ENCODE assay signal across 8 cellular contexts in the genomic region with DNA sequence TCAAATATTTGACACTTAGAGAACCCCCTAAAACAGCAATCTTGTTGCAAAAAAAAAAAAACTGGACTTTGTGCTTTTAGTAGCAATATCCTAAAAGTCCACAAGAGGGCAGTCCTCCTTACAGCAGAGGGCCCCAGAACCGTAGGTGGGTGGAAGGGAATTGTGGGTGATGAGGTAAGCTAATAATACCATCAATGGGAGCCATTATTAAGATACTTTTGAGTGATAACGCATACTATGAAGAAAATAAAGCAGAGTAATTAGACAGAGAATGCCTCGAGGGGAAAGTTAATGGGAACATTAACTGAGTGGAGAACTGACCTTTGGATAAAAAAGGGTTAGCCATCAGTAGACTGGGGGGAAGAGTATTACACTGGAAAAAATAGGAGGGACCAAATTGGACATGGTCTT.
A peak's percentile ranks its signal among the peaks of the same experiment; 100 is the strongest.
DNase-seq lines count a peak whose midpoint lies in the region; ATAC-seq and TF ChIP-seq lines count a peak whose summit lies in the region.

No MANE protein-coding gene starts in this region.

- H3K4me1 Mint-ChIP-seq in mesothelial cell of epicardium = no peaks in the 10 kb centered on the region

- no peak overlapping the region for H3K4me3 Mint-ChIP-seq in mesothelial cell of epicardium

- H3K27ac ChIP-seq in colonic mucosa = no peak overlapping the region

- intact Hi-C loops in colonic mucosa (cut with DNase I) = loop anchor here (5.0 to 10.0 kb wide), 3 partner anchors 230 to 380 kb away; a partner anchor contains a TSS

- no peaks in the 10 kb centered on the region for H3K36me3 ChIP-seq in colonic mucosa

- no peaks in the 10 kb centered on the region for H3K4me1 ChIP-seq in colonic mucosa

- no peak overlapping the region for H3K9ac ChIP-seq in colonic mucosa (ENCODE audit: low read depth in 2 of 2, low read length in 2 of 2)

- no peak overlapping the region for H3K27ac Mint-ChIP-seq in mesothelial cell of epicardium

- H3K36me3 Mint-ChIP-seq in mesothelial cell of epicardium = no peaks in the 10 kb centered on the region

- peaks cover 3% of the 10 kb centered on the region for H3K27me3 Mint-ChIP-seq in mesothelial cell of epicardium (ENCODE audit: low read depth)

- ATAC-seq in GM18498 (IDR thresholded peaks at IDR 0.05; ENCODE audit: unreplicated experiment) (peak; percentile 85), HG02763 (IDR thresholded peaks at IDR 0.05; ENCODE audit: unreplicated experiment) (peak; percentile 74)

- H3K4me3 ChIP-seq in colonic mucosa = no peak overlapping the region

- H3K9me3 ChIP-seq in colonic mucosa = no peaks in the 10 kb centered on the region

- DNase-seq in AG08395 (ENCODE audit: low spot score) (peak; percentile 43), NCI-H446 treated with DMSO at 0.1 percent for 48 hours (lab: John Stamatoyannopoulos, UW) (peak; percentile 21), colonic mucosa (no peak), mesothelial cell of epicardium (ENCODE audit: low spot score in 2 of 2, unreplicated experiment in 2 of 2) (no peak), DMS79 (lab: John Stamatoyannopoulos, UW) (no peak), activated T-cell treated with anti-CD3 and anti-CD28 coated beads for 4 hours (no peak)

- no peaks in the 10 kb centered on the region for H3K27me3 ChIP-seq in colonic mucosa

- TF ChIP-seq CTCF in colonic mucosa (IDR thresholded peaks at IDR 0.05) = peak; percentile 66
- peak; percentile 64 for TF ChIP-seq CTCF in mesothelial cell of epicardium (IDR thresholded peaks at IDR 0.05; ENCODE audit: unreplicated experiment)

- peaks cover 5% of the 10 kb centered on the region for H3K9me3 Mint-ChIP-seq in mesothelial cell of epicardium

Comparison
In these comparisons a context has a peak if more than half of its experiments do, and no peak if none do; other contexts are left out.
1. DNase-seq: peak in AG08395 (single experiment) and NCI-H446 treated with DMSO at 0.1 percent for 48 hours (single experiment); none in colonic mucosa (single experiment), mesothelial cell of epicardium (0 of 2), DMS79 (single experiment) and activated T-cell treated with anti-CD3 and anti-CD28 coated beads for 4 hours (single experiment).